8 cellular contexts compared by ENCODE assay signal in genomic region chr2:109335586-109336266, GRCh38.
DNase-seq lines count a peak whose midpoint lies in the region; ATAC-seq, FAIRE-seq and TF ChIP-seq lines count a peak whose summit lies in the region.

No MANE protein-coding gene starts in this region.

- no peaks in the 10 kb centered on the region for H3K27me3 Mint-ChIP-seq in activated naive CD8-positive, alpha-beta T cell

- no peaks in the 10 kb centered on the region for H3K9me3 Mint-ChIP-seq in activated naive CD8-positive, alpha-beta T cell (ENCODE audit: low read depth)

- peaks cover 59 to 93% of the 10 kb centered on the region in 2 experiments for H3K79me1 ChIP-seq in IMR-90 (ENCODE audit: low read depth in 1 of 2, low read length in 2 of 2)

- in situ Hi-C loops in IMR-90 (cut with MboI; ENCODE audit: low sequenced_read_pairs): loop anchor here (25.0 kb wide), 1 partner anchor 198 kb away; the partner anchor contains the start of gene SH3RF3

- H3K27ac Mint-ChIP-seq in activated naive CD8-positive, alpha-beta T cell: peak overlapping the region; percentile 2

- peak overlapping the region; percentile 37; the same call in 1 of the 2 replicates for H3K4me3 ChIP-seq in IMR-90 (ENCODE audit: insufficient read depth, low read depth, low read length)
- H3K4me3 ChIP-seq in keratinocyte (ENCODE audit: control insufficient read depth in 2 of 3, extremely low read depth in 1 of 3, insufficient read depth in 2 of 3, low read depth in 1 of 3, low read length in 3 of 3): no peak overlapping the region

- peak overlapping the region; percentile 100 for H4K91ac ChIP-seq in IMR-90 (ENCODE audit: insufficient read depth, low read depth, low read length)

- H3K4ac ChIP-seq in IMR-90 (ENCODE audit: low read depth, low read length): peak overlapping the region; percentile 100

- peak overlapping the region; percentile 96 for H2BK15ac ChIP-seq in IMR-90 (ENCODE audit: low read depth, low read length)

- dilution Hi-C loops in IMR-90 (cut with HindIII; ENCODE audit: low sequenced_read_pairs, unreplicated experiment) (no loop called here), keratinocyte (cut with MboI; ENCODE audit: extremely low pct_ligation_motif_present, low sequenced_read_pairs) (no loop called here)

- peak overlapping the region; percentile 95 for H3K4me2 ChIP-seq in IMR-90 (ENCODE audit: low read depth, low read length)
- H3K4me2 ChIP-seq in keratinocyte (ENCODE audit: control insufficient read depth, extremely low read depth, insufficient read depth, low read depth, low read length): peak overlapping the region; percentile 66

- H3K9me3 ChIP-seq in IMR-90 (ENCODE audit: control insufficient read depth, insufficient read depth, low read length) (no peaks in the 10 kb centered on the region), keratinocyte (ENCODE audit: control insufficient read depth, low read depth, low read length) (no peaks in the 10 kb centered on the region)

- intact Hi-C loops in IMR-90 (cut with micrococcal nuclease): loop anchor here (2.0 to 5.0 kb wide), 2 partner anchors 52 to 175 kb away; no protein-coding TSS in a partner anchor

- peak overlapping the region; percentile 100 for H2BK120ac ChIP-seq in IMR-90 (ENCODE audit: low read depth, low read length)

- TF ChIP-seq RAD21 in IMR-90 (IDR thresholded peaks at IDR 0.05; ENCODE audit: low read length): no peak

- peak overlapping the region; percentile 87 for H3K14ac ChIP-seq in IMR-90 (replicated peaks; ENCODE audit: low read depth, low read length)

- H2AK9ac ChIP-seq in IMR-90 (replicated peaks; ENCODE audit: low read depth, low read length, poor library complexity): peak overlapping the region; percentile 96

- peaks cover 55% of the 10 kb centered on the region for H3K9me1 ChIP-seq in IMR-90 (ENCODE audit: insufficient read depth, low read length)
- H3K9me1 ChIP-seq in keratinocyte (ENCODE audit: control insufficient read depth, extremely low read depth, insufficient read depth, low read length): peaks cover 3% of the 10 kb centered on the region

- H4K8ac ChIP-seq in IMR-90 (ENCODE audit: low read depth in 2 of 2, low read length in 2 of 2): peak overlapping the region; percentile 75 to 99

- BruUV-seq in IMR-90 (replicated peaks; lab: Mats Ljungman, UMichigan): no TSS peak

- H3K9ac ChIP-seq in IMR-90 (ENCODE audit: low read depth, low read length) (peak overlapping the region; percentile 44), keratinocyte (ENCODE audit: control insufficient read depth, extremely low read depth, insufficient read depth, low read length) (no peak overlapping the region)

- ATAC-seq in IMR-90 (ENCODE audit: low read depth) (peak; percentile 43), HG03139 (IDR thresholded peaks at IDR 0.05; ENCODE audit: unreplicated experiment) (no peak), left lobe of liver (no peak)

- peak overlapping the region; percentile 81 for H2AFZ ChIP-seq in IMR-90 (replicated peaks; ENCODE audit: low read length, poor library complexity)
- H2AFZ ChIP-seq in keratinocyte (ENCODE audit: control insufficient read depth, low read length): peak overlapping the region; percentile 12

- H3K4me1 ChIP-seq in IMR-90 (ENCODE audit: control insufficient read depth, insufficient read depth, low read length) (peaks cover 46% of the 10 kb centered on the region), keratinocyte (ENCODE audit: control insufficient read depth, extremely low read depth, insufficient read depth, low read length) (peaks cover 35% of the 10 kb centered on the region)

- H2BK20ac ChIP-seq in IMR-90 (ENCODE audit: low read depth, low read length): peak overlapping the region; percentile 100

- CTCF ChIA-PET in IMR-90 (lab: Yijun Ruan, JAX): interaction anchor here (0.6 kb wide), 1 partner anchor 274 kb away, joined by 3 read pairs; no protein-coding TSS in a partner anchor
- CTCF ChIA-PET in HEK293T (lab: Yijun Ruan, JAX): no interaction called here

- DNase-seq in AML-193 (lab: John Stamatoyannopoulos, UW): peak; percentile 11 to 26
- peak; percentile 83 for DNase-seq in IMR-90
- DNase-seq in keratinocyte (ENCODE audit: low read depth, low spot score): no peak
- no peak for DNase-seq in left lobe of liver (ENCODE audit: low spot score)
- no peak for DNase-seq in stimulated activated CD4-positive, alpha-beta T cell treated with anti-CD3 and anti-CD28 coated beads, Interleukin-12 subunit alpha, Interleukin-12 subunit beta, amount 100 ng/mL, for 4 hours
- DNase-seq in HEK293T (ENCODE audit: extremely low spot score): no peak

- peaks cover 3% of the 10 kb centered on the region; the same call in 1 of the 2 replicates for H4K20me1 ChIP-seq in IMR-90 (ENCODE audit: insufficient read depth, low read length)
- no peaks in the 10 kb centered on the region for H4K20me1 ChIP-seq in keratinocyte (ENCODE audit: control insufficient read depth, extremely low read depth, insufficient read depth, low read length)

- H2BK5ac ChIP-seq in IMR-90 (ENCODE audit: low read depth, low read length, poor library complexity, severe bottlenecking): peak overlapping the region; percentile 91

- peak overlapping the region; percentile 87 for H4K5ac ChIP-seq in IMR-90 (ENCODE audit: low read depth, low read length)

- peaks cover 46% of the 10 kb centered on the region for H3K4me1 Mint-ChIP-seq in activated naive CD8-positive, alpha-beta T cell (ENCODE audit: low read depth)

- no peaks in the 10 kb centered on the region for H3K79me2 ChIP-seq in keratinocyte (ENCODE audit: control insufficient read depth, insufficient read depth, low read length)

- peak overlapping the region; percentile 93 for H3K18ac ChIP-seq in IMR-90 (ENCODE audit: low read depth, low read length)

- WGBS in IMR-90 (ENCODE audit: extremely low coverage in 2 of 2, insufficient read length in 1 of 2), 2 experiments: no CpG with 5 or more reads among the region's 13 CpGs

- H3K56ac ChIP-seq in IMR-90 (ENCODE audit: extremely low read depth, insufficient read depth, low read length): peak overlapping the region; percentile 93

- peak overlapping the region; percentile 100 for H2AK5ac ChIP-seq in IMR-90 (ENCODE audit: low read depth, low read length)

- H3K27ac ChIP-seq in IMR-90 (ENCODE audit: insufficient read depth, low read length) (peak overlapping the region; percentile 83), keratinocyte (ENCODE audit: control insufficient read depth, insufficient read depth, low read length) (no peak overlapping the region)

- POLR2A ChIA-PET in IMR-90 (lab: Charles Lee; ENCODE audit: unreplicated experiment): no interaction called here
- POLR2A ChIA-PET in HEK293T (lab: Yijun Ruan, JAX): no interaction called here

- H3K36me3 ChIP-seq in IMR-90 (ENCODE audit: control insufficient read depth, insufficient read depth, low read length) (no peaks in the 10 kb centered on the region), keratinocyte (ENCODE audit: control insufficient read depth in 2 of 2, extremely low read depth in 1 of 2, insufficient read depth in 2 of 2, low read length in 2 of 2) (no peaks in the 10 kb centered on the region)

- peak overlapping the region; percentile 69 for H3K4me3 Mint-ChIP-seq in activated naive CD8-positive, alpha-beta T cell

- peak overlapping the region; percentile 99 for H3K23ac ChIP-seq in IMR-90 (ENCODE audit: low read depth, low read length)

- TF ChIP-seq CTCF in IMR-90 (conservative IDR thresholded peaks at IDR 0.05; ENCODE audit: low read depth, low read length) (no peak), keratinocyte (optimal IDR thresholded peaks at IDR 0.05 in 1 of 3, IDR thresholded peaks at IDR 0.05 in 1 of 3, conservative IDR thresholded peaks at IDR 0.05 in 1 of 3; ENCODE audit: extremely low read depth in 1 of 3, insufficient read depth in 2 of 3, low read length in 3 of 3) (no peak)

- H3K27me3 ChIP-seq in IMR-90 (ENCODE audit: control insufficient read depth, insufficient read depth, low read length) (no peaks in the 10 kb centered on the region), keratinocyte (ENCODE audit: control insufficient read depth, extremely low read depth, insufficient read depth, low read length) (no peaks in the 10 kb centered on the region)

- no peak for FAIRE-seq in keratinocyte (lab: Jason Lieb, UNC)

- no peaks in the 10 kb centered on the region for H3K36me3 Mint-ChIP-seq in activated naive CD8-positive, alpha-beta T cell

- no peak for TF ChIP-seq POLR2A in IMR-90 (IDR thresholded peaks at IDR 0.05; ENCODE audit: low read depth, low read length)

TF ChIP-seq in IMR-90, 13 proteins besides CTCF, POLR2A, EP300 and RAD21 (continues in another document):
- TF ChIP-seq CEBPB (IDR thresholded peaks at IDR 0.05; ENCODE audit: low read depth, low read length): no peak
- no peak for TF ChIP-seq MAZ (IDR thresholded peaks at IDR 0.05; ENCODE audit: borderline replicate concordance, low read depth, low read length)
- peak; percentile 33; the same call in 1 of the 2 replicates for TF ChIP-seq FOS (IDR thresholded peaks at IDR 0.05; ENCODE audit: low read depth, low read length)
- TF ChIP-seq MAFK (IDR thresholded peaks at IDR 0.05; ENCODE audit: low read depth, low read length): peak; percentile 34; the same call in 1 of the 2 replicates
- no peak for TF ChIP-seq NFE2L2 (IDR thresholded peaks at IDR 0.05; ENCODE audit: low read depth, low read length)
- TF ChIP-seq BHLHE40 (IDR thresholded peaks at IDR 0.05; ENCODE audit: low read depth, low read length): no peak
- no peak for TF ChIP-seq RCOR1 (IDR thresholded peaks at IDR 0.05; ENCODE audit: insufficient replicate concordance, low read length)

TF ChIP-seq in HEK293T, 16 proteins besides CTCF, POLR2A, EP300 and RAD21:
- no peak for TF ChIP-seq TARDBP (IDR thresholded peaks at IDR 0.05)
- no peak for TF ChIP-seq HDGF (IDR thresholded peaks at IDR 0.05; ENCODE audit: borderline replicate concordance)
- TF ChIP-seq L3MBTL2 (conservative IDR thresholded peaks at IDR 0.05): no peak
- no peak for TF ChIP-seq SUZ12 (IDR thresholded peaks at IDR 0.05)
- no peak for TF ChIP-seq ARNT (IDR thresholded peaks at IDR 0.05)
- TF ChIP-seq FOXK2 (IDR thresholded peaks at IDR 0.05): no peak
- TF ChIP-seq ZNF384 (IDR thresholded peaks at IDR 0.05): no peak
- no peak for TF ChIP-seq LEF1 (IDR thresholded peaks at IDR 0.05; ENCODE audit: borderline replicate concordance)
- no peak for TF ChIP-seq BHLHE40 (IDR thresholded peaks at IDR 0.05; ENCODE audit: borderline replicate concordance)
- no peak for TF ChIP-seq PKNOX1 (IDR thresholded peaks at IDR 0.05)
- no peak for TF ChIP-seq FOXA1 (IDR thresholded peaks at IDR 0.05)
- TF ChIP-seq NFRKB (IDR thresholded peaks at IDR 0.05): no peak
- TF ChIP-seq SP1 (IDR thresholded peaks at IDR 0.05): no peak

Comparison
In these comparisons a context has a peak if more than half of its experiments do, and no peak if none do; other contexts are left out.
1. DNase-seq: peak in AML-193 (2 of 2) and IMR-90 (single experiment); none in keratinocyte (single experiment), left lobe of liver (single experiment), stimulated activated CD4-positive, alpha-beta T cell treated with anti-CD3 and anti-CD28 coated beads, Interleukin-12 subunit alpha, Interleukin-12 subunit beta, amount 100 ng/mL, for 4 hours (single experiment) and HEK293T (single experiment).